Comparison of ENCODE assay signal across 14 cellular contexts in the genomic region with DNA sequence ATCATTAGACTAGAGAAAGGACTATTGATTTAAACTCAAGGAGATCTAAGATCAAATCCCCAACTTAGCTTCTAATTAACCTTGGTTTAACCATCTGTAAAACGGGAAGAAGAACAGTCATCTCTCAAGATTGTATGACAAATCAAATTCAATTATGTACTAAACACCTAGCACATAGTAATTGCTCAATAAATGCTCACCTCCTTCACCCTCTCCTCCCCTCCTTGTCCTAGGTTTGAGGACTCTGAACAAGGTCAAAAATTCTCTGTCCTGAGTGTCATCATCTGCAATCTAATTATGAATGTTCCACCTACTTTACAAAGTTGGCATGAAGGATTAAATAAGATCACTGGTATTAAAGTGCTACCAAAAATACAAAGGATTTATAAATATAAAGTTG.
DNase-seq lines count a peak whose midpoint lies in the region; ATAC-seq and TF ChIP-seq lines count a peak whose summit lies in the region.
"Had no signal": no experiment of that assay in that cellular context is flagged by ENCODE, and none has a peak within 500 bp of the region (broad histone marks: within the 10 kb centered on the region; RNA-seq: fewer than 3 reads in every experiment).

No MANE protein-coding gene starts in this region.

- no peak overlapping the region for H2AFZ ChIP-seq in fibroblast of lung (ENCODE audit: low read length)

- no peaks in the 10 kb centered on the region for H3K9me3 Mint-ChIP-seq in osteocyte (ENCODE audit: unreplicated experiment)

- H3K4me2 ChIP-seq in fibroblast of lung (ENCODE audit: extremely low read depth, insufficient read depth, low read length): no peak overlapping the region

- H3K27me3 Mint-ChIP-seq in osteocyte (ENCODE audit: unreplicated experiment): no peaks in the 10 kb centered on the region

- H3K4me3 ChIP-seq in AG10803 (ENCODE audit: low read length) (no peak overlapping the region), adipocyte (ENCODE audit: low read length) (peak overlapping the region; percentile 13), fibroblast of lung (replicated peaks in 1 of 4; ENCODE audit: control extremely low read depth in 1 of 4, insufficient read depth in 1 of 4, low read depth in 3 of 4, low read length in 4 of 4) (no peak overlapping the region), dorsolateral prefrontal cortex (no peak overlapping the region)
- H3K4me3 ChIP-seq: HAP-1 had no signal

- no peaks in the 10 kb centered on the region for H3K79me2 ChIP-seq in fibroblast of lung (ENCODE audit: control insufficient read depth, insufficient read depth, low read length)

- TF ChIP-seq CTCF in AG10803 (conservative IDR thresholded peaks at IDR 0.05; ENCODE audit: low read length): no peak
- no peak for TF ChIP-seq CTCF in fibroblast of lung (conservative IDR thresholded peaks at IDR 0.05 in 1 of 2, IDR thresholded peaks at IDR 0.05 in 1 of 2; ENCODE audit: low read depth in 1 of 2, low read length in 2 of 2)
- no peak for TF ChIP-seq CTCF in osteocyte (IDR thresholded peaks at IDR 0.05)
- TF ChIP-seq CTCF in dorsolateral prefrontal cortex (IDR thresholded peaks at IDR 0.05 in 54 of 56, conservative IDR thresholded peaks at IDR 0.05 in 2 of 56; ENCODE audit: low read depth in 1 of 56, partially characterized antibody in 56 of 56): no peak

- peaks cover 26% of the 10 kb centered on the region for H3K4me1 Mint-ChIP-seq in osteocyte (ENCODE audit: unreplicated experiment)

- no peak overlapping the region for H3K4me3 Mint-ChIP-seq in osteocyte (ENCODE audit: unreplicated experiment)

- intact Hi-C loops in dorsolateral prefrontal cortex (cut with DNase I): no loop called here

- no peaks in the 10 kb centered on the region for H3K36me3 Mint-ChIP-seq in osteocyte (ENCODE audit: unreplicated experiment)

- H3K27me3 ChIP-seq in adipocyte (replicated peaks; ENCODE audit: control insufficient read depth, insufficient read depth, low read length) (no peaks in the 10 kb centered on the region), fibroblast of lung (ENCODE audit: control insufficient read depth, insufficient read depth, low read length) (no peaks in the 10 kb centered on the region), dorsolateral prefrontal cortex (no peaks in the 10 kb centered on the region)

- ATAC-seq in HG02678 (IDR thresholded peaks at IDR 0.05; ENCODE audit: unreplicated experiment) (no peak), GM18909 (IDR thresholded peaks at IDR 0.05; ENCODE audit: poor library complexity, unreplicated experiment) (no peak)

- peak overlapping the region; percentile 84 for H3K27ac Mint-ChIP-seq in osteocyte (ENCODE audit: unreplicated experiment)

- H3K9ac ChIP-seq in adipocyte (ENCODE audit: low read length): peak overlapping the region; percentile 72
- no peak overlapping the region for H3K9ac ChIP-seq in fibroblast of lung (ENCODE audit: insufficient read depth, low read length)

- H3K27ac ChIP-seq in fibroblast of lung (ENCODE audit: insufficient read depth, low read length) (peak overlapping the region; percentile 5), dorsolateral prefrontal cortex (no peak overlapping the region)

- H3K36me3 ChIP-seq in adipocyte (ENCODE audit: control insufficient read depth, insufficient read depth, low read length, severe bottlenecking): no peaks in the 10 kb centered on the region
- H3K36me3 ChIP-seq in fibroblast of lung (ENCODE audit: control insufficient read depth, insufficient read depth, low read length): no peaks in the 10 kb centered on the region
- H3K36me3 ChIP-seq: HAP-1 had no signal

- H3K4me1 ChIP-seq in adipocyte (ENCODE audit: control insufficient read depth, insufficient read depth, low read length): peaks cover 34% of the 10 kb centered on the region
- H3K4me1 ChIP-seq in fibroblast of lung (ENCODE audit: control insufficient read depth, extremely low read depth, insufficient read depth, low read length): peaks cover 11% of the 10 kb centered on the region
- H3K4me1 ChIP-seq: HAP-1 had no signal

- DNase-seq in AG10803 (ENCODE audit: low read depth): peak; percentile 5
- DNase-seq in adipocyte (ENCODE audit: low read depth): no peak
- DNase-seq in fibroblast of lung (ENCODE audit: low read depth in 2 of 2): no peak
- no peak for DNase-seq in osteocyte (ENCODE audit: extremely low spot score, unreplicated experiment)
- no peak for DNase-seq in dorsolateral prefrontal cortex
- no peak for DNase-seq in NCI-H2171 (lab: John Stamatoyannopoulos, UW)
- DNase-seq: ACHN, COR-L47, NCI-H187 treated with DMSO at 0.1 percent for 48 hours, NCI-H526 treated with DMSO at 0.1 percent for 48 hours, OCI-M1 had no signal

- no peaks in the 10 kb centered on the region for H4K20me1 ChIP-seq in fibroblast of lung (ENCODE audit: control insufficient read depth, extremely low read depth, insufficient read depth, low read length)

- H3K9me3 ChIP-seq in adipocyte (ENCODE audit: control insufficient read depth, low read length) (no peaks in the 10 kb centered on the region), fibroblast of lung (ENCODE audit: control insufficient read depth, insufficient read depth, low read depth, low read length) (no peaks in the 10 kb centered on the region)
- H3K9me3 ChIP-seq: HAP-1 had no signal
